Comparison of ENCODE assay signal across 16 cellular contexts in the genomic region with DNA sequence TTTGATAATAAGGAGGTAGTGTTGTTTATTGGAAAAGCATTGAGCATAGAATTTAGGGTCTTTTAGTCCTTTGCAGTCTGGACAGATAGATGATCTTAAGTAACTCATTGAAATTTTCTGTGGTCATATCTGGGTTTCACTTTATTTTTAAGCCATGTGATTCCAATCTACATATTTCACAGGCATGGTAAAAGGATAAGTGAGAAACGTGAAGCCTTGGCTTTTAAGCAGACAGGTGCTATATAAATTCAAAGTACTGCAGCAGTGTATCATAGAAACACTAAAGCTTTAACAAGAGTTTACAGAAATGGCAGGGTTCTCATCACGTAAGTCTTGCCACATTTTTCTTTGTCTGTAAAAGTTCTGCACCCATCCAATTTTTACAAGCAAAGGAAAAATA.
"Had no signal": no experiment of that assay in that cellular context is flagged by ENCODE, and none has a peak within 500 bp of the region (broad histone marks: within the 10 kb centered on the region; RNA-seq: fewer than 3 reads in every experiment).

No MANE protein-coding gene starts in this region.

- H3K27ac Mint-ChIP-seq: activated naive CD4-positive, alpha-beta T cell treated with anti-CD3 and anti-CD28 coated beads, Interleukin-2, amount 50 U/mL, for 72 hours; activated T-helper 1 cell treated with anti-CD3 and anti-CD28 coated beads, Interleukin-12 subunit alpha, Interleukin-12 subunit beta, Interleukin-2, Interleukin-4 antibody, amounts not matched to agents 30 ng/mL and 10 ng/mL and 1 ng/mL, durations not matched to agents 14 hours and 24 hours and 36 hours; endodermal cell; neural progenitor cell; stimulated activated naive CD8-positive, alpha-beta T cell treated with anti-CD3 and anti-CD28 coated beads, Interleukin-15, amount 100 ng/mL, for 72 hours had no signal

- H3K36me3 Mint-ChIP-seq: activated naive CD4-positive, alpha-beta T cell treated with anti-CD3 and anti-CD28 coated beads, Interleukin-2, amount 50 U/mL, for 72 hours had no signal

- H3K9me3 Mint-ChIP-seq: activated naive CD4-positive, alpha-beta T cell treated with anti-CD3 and anti-CD28 coated beads, Interleukin-2, amount 50 U/mL, for 72 hours; activated T-helper 1 cell treated with anti-CD3 and anti-CD28 coated beads, Interleukin-12 subunit alpha, Interleukin-12 subunit beta, Interleukin-2, Interleukin-4 antibody, amounts not matched to agents 30 ng/mL and 10 ng/mL and 1 ng/mL, durations not matched to agents 14 hours and 24 hours and 36 hours; endodermal cell; neural progenitor cell; stimulated activated naive CD8-positive, alpha-beta T cell treated with anti-CD3 and anti-CD28 coated beads, Interleukin-15, amount 100 ng/mL, for 72 hours had no signal

- H3K4me3 ChIP-seq: dorsolateral prefrontal cortex, lung, neural progenitor cell, prostate gland had no signal

- H3K4me1 ChIP-seq: prostate gland had no signal

- H3K9ac ChIP-seq: neural progenitor cell had no signal

- H3K27ac ChIP-seq: neural progenitor cell, prostate gland, VCaP had no signal

- DNase-seq: activated CD4-positive, CD25-positive, alpha-beta regulatory T cell treated with anti-CD3 and anti-CD28 coated beads, Interleukin-2, amount 50 U/mL, for 72 hours; activated gamma-delta T cell treated with Interleukin-2 at 50 U/mL for 16 hours; activated T-cell treated with anti-CD3 and anti-CD28 coated beads for 4 hours; dorsolateral prefrontal cortex; endodermal cell; foreskin melanocyte; kidney; right cardiac atrium; stimulated activated naive CD8-positive, alpha-beta T cell treated with anti-CD3 and anti-CD28 coated beads, Interleukin-15, amount 100 ng/mL, for 72 hours; T-helper 2 cell had no signal

- H3K4me3 Mint-ChIP-seq: activated T-helper 1 cell treated with anti-CD3 and anti-CD28 coated beads, Interleukin-12 subunit alpha, Interleukin-12 subunit beta, Interleukin-2, Interleukin-4 antibody, amounts not matched to agents 30 ng/mL and 10 ng/mL and 1 ng/mL, durations not matched to agents 14 hours and 24 hours and 36 hours; endodermal cell; neural progenitor cell; stimulated activated naive CD8-positive, alpha-beta T cell treated with anti-CD3 and anti-CD28 coated beads, Interleukin-15, amount 100 ng/mL, for 72 hours had no signal

- H3K36me3 ChIP-seq: neural progenitor cell, prostate gland had no signal

- H3K27me3 ChIP-seq: neural progenitor cell had no signal

- H3K4me2 ChIP-seq: neural progenitor cell had no signal

- H3K9me3 ChIP-seq: prostate gland had no signal
